25 cellular contexts compared by ENCODE assay signal in genomic region chr10:70747192-70747965, GRCh38. TPM values are rescaled to one million over a fixed set of nuclear protein-coding genes. Genes with fewer than 3 reads are reported as not detected.
A peak's percentile ranks its signal among the peaks of the same experiment; 100 is the strongest.
DNase-seq lines count a peak whose midpoint lies in the region; ATAC-seq and TF ChIP-seq lines count a peak whose summit lies in the region.
"Had no signal": no experiment of that assay in that cellular context is flagged by ENCODE, and none has a peak within 500 bp of the region (broad histone marks: within the 10 kb centered on the region; RNA-seq: fewer than 3 reads in every experiment).

No MANE protein-coding gene starts in this region.

- no peaks in the 10 kb centered on the region for H3K9me3 ChIP-seq in upper lobe of right lung

- H3K4me1 Mint-ChIP-seq in stimulated activated naive CD8-positive, alpha-beta T cell treated with anti-CD3 and anti-CD28 coated beads, Interleukin-15, amount 100 ng/mL, for 72 hours, result peaks cover 13% of the 10 kb centered on the region
- peaks cover 79% of the 10 kb centered on the region for H3K4me1 Mint-ChIP-seq in dendritic cell treated with granulocyte-macrophage colony-stimulating factor and Interleukin-4, amounts not matched to agents 40 ng/mL and 50 ng/mL, for 4 days (ENCODE audit: low read depth)

- no peaks in the 10 kb centered on the region for H3K36me3 ChIP-seq in upper lobe of right lung
- H3K36me3 ChIP-seq: BLaER1 treated with 17β-estradiol and CSF1 and Interleukin-3, amounts not matched to agents 10 nM and 100 nM had no signal

- H3K4me3 ChIP-seq in upper lobe of right lung, result no peak overlapping the region
- H3K4me3 ChIP-seq: BLaER1 treated with 17β-estradiol and CSF1 and Interleukin-3, amounts not matched to agents 10 nM and 100 nM had no signal

- no peaks in the 10 kb centered on the region for H3K27me3 ChIP-seq in upper lobe of right lung
- H3K27me3 ChIP-seq: BLaER1 treated with 17β-estradiol and CSF1 and Interleukin-3, amounts not matched to agents 10 nM and 100 nM had no signal

- peaks cover 8% of the 10 kb centered on the region for H3K4me1 ChIP-seq in upper lobe of right lung

- ATAC-seq in stimulated activated naive CD8-positive, alpha-beta T cell treated with anti-CD3 and anti-CD28 coated beads, Interleukin-15, amount 100 ng/mL, for 72 hours, result no peak
- no peak for ATAC-seq in stimulated activated naive CD8-positive, alpha-beta T cell treated with anti-CD3 and anti-CD28 coated beads, Interleukin-15, Interleukin-2, amounts not matched to agents 100 U/mL and 50 U/mL, for 24 hours
- ATAC-seq in sciatic nerve (no peak), upper lobe of right lung (no peak), GM18873 (IDR thresholded peaks at IDR 0.05; ENCODE audit: low FRiP score, unreplicated experiment) (no peak), GM19467 (IDR thresholded peaks at IDR 0.05; ENCODE audit: unreplicated experiment) (no peak)

- H3K27ac ChIP-seq in upper lobe of right lung, result no peak overlapping the region
- H3K27ac ChIP-seq: BLaER1 treated with 17β-estradiol and CSF1 and Interleukin-3, amounts not matched to agents 10 nM and 100 nM had no signal

- no peak for TF ChIP-seq CTCF in upper lobe of right lung (IDR thresholded peaks at IDR 0.05)

- intact Hi-C loops in dendritic cell treated with granulocyte-macrophage colony-stimulating factor and Interleukin-4, amounts not matched to agents 40 ng/mL and 50 ng/mL, for 4 days (cut with micrococcal nuclease), result no loop called here
- intact Hi-C loops in sciatic nerve (cut with DNase I), result no loop called here
- intact Hi-C loops in upper lobe of right lung (cut with DNase I), result no loop called here

- H3K9me3 Mint-ChIP-seq in stimulated activated naive CD8-positive, alpha-beta T cell treated with anti-CD3 and anti-CD28 coated beads, Interleukin-15, amount 100 ng/mL, for 72 hours, result no peaks in the 10 kb centered on the region
- H3K9me3 Mint-ChIP-seq in dendritic cell treated with granulocyte-macrophage colony-stimulating factor and Interleukin-4, amounts not matched to agents 40 ng/mL and 50 ng/mL, for 4 days, result no peaks in the 10 kb centered on the region
- H3K9me3 Mint-ChIP-seq: CD4-positive, alpha-beta T cell had no signal

- peaks cover 53% of the 10 kb centered on the region for H3K36me3 Mint-ChIP-seq in dendritic cell treated with granulocyte-macrophage colony-stimulating factor and Interleukin-4, amounts not matched to agents 40 ng/mL and 50 ng/mL, for 4 days (ENCODE audit: low read depth)

- peak overlapping the region; percentile 16 to 29 for H3K27ac Mint-ChIP-seq in stimulated activated naive CD8-positive, alpha-beta T cell treated with anti-CD3 and anti-CD28 coated beads, Interleukin-15, amount 100 ng/mL, for 72 hours
- peak overlapping the region; percentile 41 for H3K27ac Mint-ChIP-seq in dendritic cell treated with granulocyte-macrophage colony-stimulating factor and Interleukin-4, amounts not matched to agents 40 ng/mL and 50 ng/mL, for 4 days
- H3K27ac Mint-ChIP-seq: CD4-positive, alpha-beta T cell had no signal

- H3K4me3 Mint-ChIP-seq in stimulated activated naive CD8-positive, alpha-beta T cell treated with anti-CD3 and anti-CD28 coated beads, Interleukin-15, amount 100 ng/mL, for 72 hours, result no peak overlapping the region
- H3K4me3 Mint-ChIP-seq in dendritic cell treated with granulocyte-macrophage colony-stimulating factor and Interleukin-4, amounts not matched to agents 40 ng/mL and 50 ng/mL, for 4 days, result no peak overlapping the region
- H3K4me3 Mint-ChIP-seq: CD4-positive, alpha-beta T cell had no signal

- DNase-seq in stimulated activated naive CD8-positive, alpha-beta T cell treated with anti-CD3 and anti-CD28 coated beads, Interleukin-15, amount 100 ng/mL, for 72 hours, result no peak
- DNase-seq in stimulated activated naive CD8-positive, alpha-beta T cell treated with anti-CD3 and anti-CD28 coated beads, Interleukin-15, Interleukin-2, amounts not matched to agents 100 U/mL and 50 U/mL, for 24 hours, result no peak
- DNase-seq in sciatic nerve (ENCODE audit: low spot score), result peak; percentile 53
- DNase-seq in upper lobe of right lung, result peak; percentile 48
- no peak for DNase-seq in NCI-H1436 (lab: John Stamatoyannopoulos, UW)
- DNase-seq: AML-193; CD4-positive, alpha-beta T cell; KBM-7; MV-4-11; NCI-H1105; NCI-H146; NCI-H2029; NCI-H446 treated with DMSO at 0.1 percent for 48 hours; NCI-H526 treated with DMSO at 0.1 percent for 48 hours; RPMI8226; SHP77 had no signal

- H3K27me3 Mint-ChIP-seq in stimulated activated naive CD8-positive, alpha-beta T cell treated with anti-CD3 and anti-CD28 coated beads, Interleukin-15, amount 100 ng/mL, for 72 hours, result no peaks in the 10 kb centered on the region
- H3K27me3 Mint-ChIP-seq in dendritic cell treated with granulocyte-macrophage colony-stimulating factor and Interleukin-4, amounts not matched to agents 40 ng/mL and 50 ng/mL, for 4 days, result peaks cover 2% of the 10 kb centered on the region
- H3K27me3 Mint-ChIP-seq: CD4-positive, alpha-beta T cell had no signal

RNA-seq across cellular contexts. Expression of gene TBATA, which starts 37.8 kb away (rescaled TPM):
- total RNA-seq in sciatic nerve (not detected), upper lobe of right lung (not detected)
- total RNA-seq: CD4-positive, alpha-beta T cell; Daoy; G401; LHCN-M2; MCF 10A; SK-MEL-5 had no signal

Comparison
In these comparisons a context has a peak if more than half of its experiments do, and no peak if none do; other contexts are left out.
1. DNase-seq: peak in sciatic nerve (single experiment) and upper lobe of right lung (single experiment); none in stimulated activated naive CD8-positive, alpha-beta T cell treated with anti-CD3 and anti-CD28 coated beads, Interleukin-15, amount 100 ng/mL, for 72 hours (0 of 2), stimulated activated naive CD8-positive, alpha-beta T cell treated with anti-CD3 and anti-CD28 coated beads, Interleukin-15, Interleukin-2, amounts not matched to agents 100 U/mL and 50 U/mL, for 24 hours (single experiment) and NCI-H1436 (single experiment).